ENCODE assay signal across 8 cellular contexts in the genomic region with DNA sequence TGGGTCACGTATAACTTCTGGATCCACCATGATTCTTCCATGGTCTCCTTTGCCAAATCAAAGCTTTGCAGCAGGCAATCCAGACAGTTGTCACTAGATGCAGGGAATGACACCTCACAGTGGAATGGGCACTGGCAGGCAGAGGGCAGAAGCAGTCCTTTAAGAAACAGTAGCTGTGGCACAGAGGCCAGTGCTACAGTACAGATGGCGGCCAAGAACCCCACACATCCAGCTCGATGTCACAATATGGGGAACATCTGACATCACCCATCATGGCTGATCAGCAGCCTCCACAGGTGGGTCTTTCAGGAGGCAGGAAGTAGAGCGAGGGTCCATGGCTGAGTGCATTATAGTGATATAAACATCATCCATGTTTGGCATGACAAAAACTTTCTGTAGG. TPM values are rescaled to one million over a fixed set of nuclear protein-coding genes. Genes with fewer than 3 reads are reported as not detected.
DNase-seq lines count a peak whose midpoint lies in the region; ATAC-seq and TF ChIP-seq lines count a peak whose summit lies in the region.

No MANE protein-coding gene starts in this region.

- no peak for TF ChIP-seq CTCF in nephron (IDR thresholded peaks at IDR 0.05; ENCODE audit: unreplicated experiment in 3 of 3)

- no peaks in the 10 kb centered on the region for H3K9me3 ChIP-seq in effector memory CD4-positive, alpha-beta T cell (ENCODE audit: control insufficient read depth, low read length)

- no peaks in the 10 kb centered on the region for H3K27me3 ChIP-seq in effector memory CD4-positive, alpha-beta T cell (replicated peaks; ENCODE audit: control insufficient read depth, insufficient read depth, low read length, poor library complexity, severe bottlenecking)

- in situ Hi-C loops in KBM-7 (cut with MboI; ENCODE audit: low pct_unique_long_range_greater_than_20kb, low sequenced_read_pairs): loop anchor here (25.0 kb wide), 1 partner anchor 111 kb away; no protein-coding TSS in a partner anchor

- peak overlapping the region in 1 of 3 experiments; percentile 39 for H3K27ac Mint-ChIP-seq in nephron

- peaks cover 7% of the 10 kb centered on the region for H3K36me3 ChIP-seq in effector memory CD4-positive, alpha-beta T cell (ENCODE audit: control insufficient read depth, insufficient read depth, low read length)

- H3K9me3 Mint-ChIP-seq in nephron: no peaks in the 10 kb centered on the region

- H3K36me3 Mint-ChIP-seq in nephron (ENCODE audit: low read depth): peaks cover 50% of the 10 kb centered on the region

- peak overlapping the region; percentile 58 to 81 (median 74) for H3K4me3 Mint-ChIP-seq in nephron

- H3K27ac ChIP-seq in effector memory CD4-positive, alpha-beta T cell (ENCODE audit: insufficient read depth, low read length, poor library complexity, severe bottlenecking): no peak overlapping the region

- DNase-seq in Daoy (ENCODE audit: low read depth) (peak; percentile 16), KBM-7 (peak; percentile 35), amygdala (lab: John Stamatoyannopoulos, UW) (peak in 29 of 56 donors; percentile 5 to 73 (median 30)), NCI-H748 treated with DMSO at 0.1 percent for 48 hours (lab: John Stamatoyannopoulos, UW) (no peak)
- no peak for DNase-seq in activated CD8-positive, alpha-beta memory T cell treated with anti-CD3 and anti-CD28 coated beads, Interleukin-2, amount 50 U/mL, for 48 hours
- no peak for DNase-seq in effector memory CD4-positive, alpha-beta T cell

- no peaks in the 10 kb centered on the region for H3K27me3 Mint-ChIP-seq in nephron (ENCODE audit: low read depth)

- H3K4me1 ChIP-seq in effector memory CD4-positive, alpha-beta T cell (ENCODE audit: control insufficient read depth, insufficient read depth, low read length, poor library complexity, severe bottlenecking): peaks cover 12% of the 10 kb centered on the region

- no peak overlapping the region for H3K4me3 ChIP-seq in effector memory CD4-positive, alpha-beta T cell (ENCODE audit: insufficient read depth, low read depth, low read length, poor library complexity, severe bottlenecking)

- peaks cover 45% of the 10 kb centered on the region for H3K4me1 Mint-ChIP-seq in nephron

- ATAC-seq in GM18502 (IDR thresholded peaks at IDR 0.05; ENCODE audit: poor library complexity, unreplicated experiment): no peak

RNA-seq across cellular contexts. Expression of a gene that starts 18.8 kb away (rescaled TPM):
- 5.2 and 13.5 TPM in 2 replicates for total RNA-seq in Daoy (2014; rRNA removed; shearing (Covaris generic))

Comparison
In these comparisons a context has a peak if more than half of its experiments do, and no peak if none do; other contexts are left out.
1. DNase-seq: peak in Daoy (single experiment), KBM-7 (single experiment) and amygdala (29 of 56); none in NCI-H748 treated with DMSO at 0.1 percent for 48 hours (single experiment), activated CD8-positive, alpha-beta memory T cell treated with anti-CD3 and anti-CD28 coated beads, Interleukin-2, amount 50 U/mL, for 48 hours (single experiment) and effector memory CD4-positive, alpha-beta T cell (0 of 3).